In genomic region chr1:40709100-40709801, GRCh38 we compare ENCODE assay signal across 1 cellular context.
A peak's percentile ranks its signal among the peaks of the same experiment; 100 is the strongest.
TF ChIP-seq lines count a peak whose summit lies in the region.

No MANE protein-coding gene starts in this region.

TF ChIP-seq in GM12878, 131 proteins besides CTCF, POLR2A, EP300 and RAD21 (continued from another document and continues in another):
- TF ChIP-seq, protein P1, sequence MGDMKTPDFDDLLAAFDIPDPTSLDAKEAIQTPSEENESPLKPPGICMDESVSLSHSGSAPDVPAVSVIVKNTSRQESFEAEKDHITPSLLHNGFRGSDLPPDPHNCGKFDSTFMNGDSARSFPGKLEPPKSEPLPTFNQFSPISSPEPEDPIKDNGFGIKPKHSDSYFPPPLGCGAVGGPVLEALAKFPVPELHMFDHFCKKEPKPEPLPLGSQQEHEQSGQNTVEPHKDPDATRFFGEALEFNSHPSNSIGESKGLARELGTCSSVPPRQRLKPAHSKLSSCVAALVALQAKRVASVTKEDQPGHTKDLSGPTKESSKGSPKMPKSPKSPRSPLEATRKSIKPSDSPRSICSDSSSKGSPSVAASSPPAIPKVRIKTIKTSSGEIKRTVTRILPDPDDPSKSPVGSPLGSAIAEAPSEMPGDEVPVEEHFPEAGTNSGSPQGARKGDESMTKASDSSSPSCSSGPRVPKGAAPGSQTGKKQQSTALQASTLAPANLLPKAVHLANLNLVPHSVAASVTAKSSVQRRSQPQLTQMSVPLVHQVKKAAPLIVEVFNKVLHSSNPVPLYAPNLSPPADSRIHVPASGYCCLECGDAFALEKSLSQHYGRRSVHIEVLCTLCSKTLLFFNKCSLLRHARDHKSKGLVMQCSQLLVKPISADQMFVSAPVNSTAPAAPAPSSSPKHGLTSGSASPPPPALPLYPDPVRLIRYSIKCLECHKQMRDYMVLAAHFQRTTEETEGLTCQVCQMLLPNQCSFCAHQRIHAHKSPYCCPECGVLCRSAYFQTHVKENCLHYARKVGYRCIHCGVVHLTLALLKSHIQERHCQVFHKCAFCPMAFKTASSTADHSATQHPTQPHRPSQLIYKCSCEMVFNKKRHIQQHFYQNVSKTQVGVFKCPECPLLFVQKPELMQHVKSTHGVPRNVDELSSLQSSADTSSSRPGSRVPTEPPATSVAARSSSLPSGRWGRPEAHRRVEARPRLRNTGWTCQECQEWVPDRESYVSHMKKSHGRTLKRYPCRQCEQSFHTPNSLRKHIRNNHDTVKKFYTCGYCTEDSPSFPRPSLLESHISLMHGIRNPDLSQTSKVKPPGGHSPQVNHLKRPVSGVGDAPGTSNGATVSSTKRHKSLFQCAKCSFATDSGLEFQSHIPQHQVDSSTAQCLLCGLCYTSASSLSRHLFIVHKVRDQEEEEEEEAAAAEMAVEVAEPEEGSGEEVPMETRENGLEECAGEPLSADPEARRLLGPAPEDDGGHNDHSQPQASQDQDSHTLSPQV (IDR thresholded peaks at IDR 0.05), result no peak
- no peak for TF ChIP-seq HSF1 (IDR thresholded peaks at IDR 0.05; ENCODE audit: low read depth, low read length)
- TF ChIP-seq, protein P2, sequence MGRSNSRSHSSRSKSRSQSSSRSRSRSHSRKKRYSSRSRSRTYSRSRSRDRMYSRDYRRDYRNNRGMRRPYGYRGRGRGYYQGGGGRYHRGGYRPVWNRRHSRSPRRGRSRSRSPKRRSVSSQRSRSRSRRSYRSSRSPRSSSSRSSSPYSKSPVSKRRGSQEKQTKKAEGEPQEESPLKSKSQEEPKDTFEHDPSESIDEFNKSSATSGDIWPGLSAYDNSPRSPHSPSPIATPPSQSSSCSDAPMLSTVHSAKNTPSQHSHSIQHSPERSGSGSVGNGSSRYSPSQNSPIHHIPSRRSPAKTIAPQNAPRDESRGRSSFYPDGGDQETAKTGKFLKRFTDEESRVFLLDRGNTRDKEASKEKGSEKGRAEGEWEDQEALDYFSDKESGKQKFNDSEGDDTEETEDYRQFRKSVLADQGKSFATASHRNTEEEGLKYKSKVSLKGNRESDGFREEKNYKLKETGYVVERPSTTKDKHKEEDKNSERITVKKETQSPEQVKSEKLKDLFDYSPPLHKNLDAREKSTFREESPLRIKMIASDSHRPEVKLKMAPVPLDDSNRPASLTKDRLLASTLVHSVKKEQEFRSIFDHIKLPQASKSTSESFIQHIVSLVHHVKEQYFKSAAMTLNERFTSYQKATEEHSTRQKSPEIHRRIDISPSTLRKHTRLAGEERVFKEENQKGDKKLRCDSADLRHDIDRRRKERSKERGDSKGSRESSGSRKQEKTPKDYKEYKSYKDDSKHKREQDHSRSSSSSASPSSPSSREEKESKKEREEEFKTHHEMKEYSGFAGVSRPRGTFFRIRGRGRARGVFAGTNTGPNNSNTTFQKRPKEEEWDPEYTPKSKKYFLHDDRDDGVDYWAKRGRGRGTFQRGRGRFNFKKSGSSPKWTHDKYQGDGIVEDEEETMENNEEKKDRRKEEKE (IDR thresholded peaks at IDR 0.05), result no peak
- 0 out of 2 replicates have a peak, but pooled peaks have one; percentile 29 for TF ChIP-seq CBFB (IDR thresholded peaks at IDR 0.05; ENCODE audit: low read depth)
- TF ChIP-seq, protein P3, sequence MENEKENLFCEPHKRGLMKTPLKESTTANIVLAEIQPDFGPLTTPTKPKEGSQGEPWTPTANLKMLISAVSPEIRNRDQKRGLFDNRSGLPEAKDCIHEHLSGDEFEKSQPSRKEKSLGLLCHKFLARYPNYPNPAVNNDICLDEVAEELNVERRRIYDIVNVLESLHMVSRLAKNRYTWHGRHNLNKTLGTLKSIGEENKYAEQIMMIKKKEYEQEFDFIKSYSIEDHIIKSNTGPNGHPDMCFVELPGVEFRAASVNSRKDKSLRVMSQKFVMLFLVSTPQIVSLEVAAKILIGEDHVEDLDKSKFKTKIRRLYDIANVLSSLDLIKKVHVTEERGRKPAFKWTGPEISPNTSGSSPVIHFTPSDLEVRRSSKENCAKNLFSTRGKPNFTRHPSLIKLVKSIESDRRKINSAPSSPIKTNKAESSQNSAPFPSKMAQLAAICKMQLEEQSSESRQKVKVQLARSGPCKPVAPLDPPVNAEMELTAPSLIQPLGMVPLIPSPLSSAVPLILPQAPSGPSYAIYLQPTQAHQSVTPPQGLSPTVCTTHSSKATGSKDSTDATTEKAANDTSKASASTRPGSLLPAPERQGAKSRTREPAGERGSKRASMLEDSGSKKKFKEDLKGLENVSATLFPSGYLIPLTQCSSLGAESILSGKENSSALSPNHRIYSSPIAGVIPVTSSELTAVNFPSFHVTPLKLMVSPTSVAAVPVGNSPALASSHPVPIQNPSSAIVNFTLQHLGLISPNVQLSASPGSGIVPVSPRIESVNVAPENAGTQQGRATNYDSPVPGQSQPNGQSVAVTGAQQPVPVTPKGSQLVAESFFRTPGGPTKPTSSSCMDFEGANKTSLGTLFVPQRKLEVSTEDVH (IDR thresholded peaks at IDR 0.05; ENCODE audit: low read depth, partially characterized antibody), result no peak
- no peak for TF ChIP-seq GATAD2B (conservative IDR thresholded peaks at IDR 0.05; ENCODE audit: low read depth)
- no peak for TF ChIP-seq CEBPB (IDR thresholded peaks at IDR 0.05; ENCODE audit: borderline replicate concordance in 1 of 2, low read depth in 2 of 2, low read length in 2 of 2)
- TF ChIP-seq YY1 (IDR thresholded peaks at IDR 0.05; ENCODE audit: low read depth, low read length), result peak; percentile 38; the same call in 1 of the 2 replicates
- TF ChIP-seq SMARCA5 (IDR thresholded peaks at IDR 0.05), result no peak
- no peak for TF ChIP-seq BHLHE40 (IDR thresholded peaks at IDR 0.05; ENCODE audit: borderline replicate concordance in 1 of 2, low read depth in 2 of 2, low read length in 1 of 2)
- no peak for TF ChIP-seq EED (IDR thresholded peaks at IDR 0.05; ENCODE audit: low read depth)
- peak; percentile 87 for TF ChIP-seq ZNF622 (IDR thresholded peaks at IDR 0.05)
- no peak for TF ChIP-seq NFIC (IDR thresholded peaks at IDR 0.05; ENCODE audit: low read depth, low read length)
- no peak for TF ChIP-seq NBN (IDR thresholded peaks at IDR 0.05)
- peak; percentile 53; the same call in 1 of the 2 replicates for TF ChIP-seq SIN3A (IDR thresholded peaks at IDR 0.05; ENCODE audit: low read depth, low read length)
- TF ChIP-seq IKZF1 (conservative IDR thresholded peaks at IDR 0.05), result no peak
- TF ChIP-seq STAT3 (IDR thresholded peaks at IDR 0.05; ENCODE audit: low read depth, low read length), result 0 out of 2 replicates have a peak, but pooled peaks have one; percentile 10
- TF ChIP-seq PAX8 (IDR thresholded peaks at IDR 0.05), result no peak
- no peak for TF ChIP-seq SUPT20H (IDR thresholded peaks at IDR 0.05; ENCODE audit: borderline replicate concordance, control insufficient read depth, low read depth, low read length)
- no peak for TF ChIP-seq BRCA1 (IDR thresholded peaks at IDR 0.05; ENCODE audit: low read depth, low read length)
- no peak for TF ChIP-seq NRF1 (conservative IDR thresholded peaks at IDR 0.05; ENCODE audit: low read depth, low read length)
- TF ChIP-seq PBX3 (IDR thresholded peaks at IDR 0.05; ENCODE audit: insufficient replicate concordance, low read depth, low read length), result peak; percentile 92
- peak; percentile 62; the same call in 1 of the 2 replicates for TF ChIP-seq POLR2AphosphoS5 (IDR thresholded peaks at IDR 0.05; ENCODE audit: low read length)
- no peak for TF ChIP-seq ZBTB33 (IDR thresholded peaks at IDR 0.05)
- no peak for TF ChIP-seq RCOR1 (conservative IDR thresholded peaks at IDR 0.05; ENCODE audit: low read depth, low read length)
- TF ChIP-seq SMAD1 (IDR thresholded peaks at IDR 0.05; ENCODE audit: low read depth, partially characterized antibody), result no peak
- TF ChIP-seq JUNB (IDR thresholded peaks at IDR 0.05), result no peak
- peak; percentile 98 for TF ChIP-seq FOS (IDR thresholded peaks at IDR 0.05; ENCODE audit: borderline replicate concordance, extremely low read depth, insufficient read length)
- TF ChIP-seq WRNIP1 (IDR thresholded peaks at IDR 0.05; ENCODE audit: borderline replicate concordance, low read depth, low read length), result 0 out of 2 replicates have a peak, but pooled peaks have one; percentile 70
- TF ChIP-seq CREB1 (IDR thresholded peaks at IDR 0.05; ENCODE audit: low read depth), result peak; percentile 87
- TF ChIP-seq NR2C1 (IDR thresholded peaks at IDR 0.05), result peak; percentile 75
- TF ChIP-seq FOXK2 (IDR thresholded peaks at IDR 0.05), result no peak
- TF ChIP-seq TCF3 (IDR thresholded peaks at IDR 0.05; ENCODE audit: borderline replicate concordance, insufficient read depth, low read depth, low read length), result no peak
- TF ChIP-seq ZNF207 (IDR thresholded peaks at IDR 0.05; ENCODE audit: borderline replicate concordance), result no peak
- TF ChIP-seq ZZZ3 (IDR thresholded peaks at IDR 0.05; ENCODE audit: control insufficient read depth, insufficient read length, low read depth), result no peak
- TF ChIP-seq EGR1 (IDR thresholded peaks at IDR 0.05; ENCODE audit: borderline replicate concordance in 1 of 2, low read depth in 2 of 2, low read length in 2 of 2), result no peak
- TF ChIP-seq, protein P4, sequence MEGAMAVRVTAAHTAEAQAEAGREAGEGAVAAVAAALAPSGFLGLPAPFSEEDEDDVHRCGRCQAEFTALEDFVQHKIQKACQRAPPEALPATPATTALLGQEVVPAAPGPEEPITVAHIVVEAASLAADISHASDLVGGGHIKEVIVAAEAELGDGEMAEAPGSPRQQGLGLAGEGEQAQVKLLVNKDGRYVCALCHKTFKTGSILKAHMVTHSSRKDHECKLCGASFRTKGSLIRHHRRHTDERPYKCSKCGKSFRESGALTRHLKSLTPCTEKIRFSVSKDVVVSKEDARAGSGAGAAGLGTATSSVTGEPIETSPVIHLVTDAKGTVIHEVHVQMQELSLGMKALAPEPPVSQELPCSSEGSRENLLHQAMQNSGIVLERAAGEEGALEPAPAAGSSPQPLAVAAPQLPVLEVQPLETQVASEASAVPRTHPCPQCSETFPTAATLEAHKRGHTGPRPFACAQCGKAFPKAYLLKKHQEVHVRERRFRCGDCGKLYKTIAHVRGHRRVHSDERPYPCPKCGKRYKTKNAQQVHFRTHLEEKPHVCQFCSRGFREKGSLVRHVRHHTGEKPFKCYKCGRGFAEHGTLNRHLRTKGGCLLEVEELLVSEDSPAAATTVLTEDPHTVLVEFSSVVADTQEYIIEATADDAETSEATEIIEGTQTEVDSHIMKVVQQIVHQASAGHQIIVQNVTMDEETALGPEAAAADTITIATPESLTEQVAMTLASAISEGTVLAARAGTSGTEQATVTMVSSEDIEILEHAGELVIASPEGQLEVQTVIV (IDR thresholded peaks at IDR 0.05; ENCODE audit: borderline replicate concordance, partially characterized antibody), result peak; percentile 78
- TF ChIP-seq, protein P5, sequence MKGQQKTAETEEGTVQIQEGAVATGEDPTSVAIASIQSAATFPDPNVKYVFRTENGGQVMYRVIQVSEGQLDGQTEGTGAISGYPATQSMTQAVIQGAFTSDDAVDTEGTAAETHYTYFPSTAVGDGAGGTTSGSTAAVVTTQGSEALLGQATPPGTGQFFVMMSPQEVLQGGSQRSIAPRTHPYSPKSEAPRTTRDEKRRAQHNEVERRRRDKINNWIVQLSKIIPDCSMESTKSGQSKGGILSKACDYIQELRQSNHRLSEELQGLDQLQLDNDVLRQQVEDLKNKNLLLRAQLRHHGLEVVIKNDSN (IDR thresholded peaks at IDR 0.05; ENCODE audit: borderline replicate concordance, extremely low read length, insufficient read depth, low read depth, low read length), result no peak
